Comparison of ENCODE assay signal across 34 cellular contexts in the genomic region with DNA sequence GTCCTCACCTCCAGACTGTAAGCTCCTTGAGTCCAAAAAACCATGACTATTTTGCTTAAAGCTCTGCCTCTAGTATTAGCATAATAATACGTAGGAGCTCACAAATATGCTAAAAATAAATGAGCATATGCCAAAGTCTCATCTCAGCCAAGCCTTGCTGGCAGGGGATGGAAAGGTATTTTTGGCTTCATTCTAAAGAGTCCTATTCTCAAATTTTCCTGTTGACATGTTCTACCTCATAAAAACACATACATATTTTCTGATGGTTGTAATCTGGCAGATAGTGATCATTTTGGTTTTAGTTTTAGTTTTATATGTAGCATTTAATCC. TPM values are rescaled to one million over a fixed set of nuclear protein-coding genes. Genes with fewer than 3 reads are reported as not detected.
"Had no signal": no experiment of that assay in that cellular context is flagged by ENCODE, and none has a peak within 500 bp of the region (broad histone marks: within the 10 kb centered on the region; RNA-seq: fewer than 3 reads in every experiment).

No MANE protein-coding gene starts in this region.

- H3K4me3 ChIP-seq: adrenal gland, body of pancreas, breast epithelium had no signal

- H3K4me1 ChIP-seq: body of pancreas, breast epithelium had no signal

- H3K27me3 ChIP-seq: adrenal gland, body of pancreas, brain microvascular endothelial cell, breast epithelium had no signal

- H3K27ac ChIP-seq: adrenal gland, body of pancreas, brain microvascular endothelial cell, breast epithelium, VCaP had no signal

- FAIRE-seq: astrocyte, TTC549 had no signal

- H3K9me3 ChIP-seq: adrenal gland, body of pancreas, breast epithelium had no signal

- H3K36me3 ChIP-seq: adrenal gland, brain microvascular endothelial cell, breast epithelium had no signal

- ATAC-seq: activated CD8-positive, alpha-beta T cell treated with anti-CD3 and anti-CD28 coated beads for 36 hours; activated naive CD4-positive, alpha-beta T cell treated with anti-CD3 and anti-CD28 coated beads, Interleukin-2, amount 50 U/mL, for 72 hours; activated T-cell treated with anti-CD3 and anti-CD28 coated beads, Interleukin-2, amount 50 U/mL, for 4 hours; activated T-cell treated with anti-CD3 and anti-CD28 coated beads, Interleukin-2, amount 50 U/mL, for 72 hours; activated T-helper 17 cell treated with anti-CD3 and anti-CD28 coated beads, Interleukin-2, amount 50 U/mL, for 72 hours; body of pancreas had no signal

- DNase-seq: activated B cell treated with CpG ODN at 0.5 μM for 24 hours; activated CD4-positive, alpha-beta memory T cell treated with anti-CD3 and anti-CD28 coated beads for 36 hours; activated CD4-positive, alpha-beta T cell treated with anti-CD3 and anti-CD28 coated beads for 4 hours; activated CD4-positive, alpha-beta T cell treated with anti-CD3 and anti-CD28 coated beads, Interleukin-2, amount 10 ng/mL, durations not matched to agents 24 days and 14 days; activated CD4-positive, alpha-beta T cell treated with anti-CD3 and anti-CD28 coated beads, Interleukin-2, amount 50 U/mL, for 1 hour; activated CD4-positive, alpha-beta T cell treated with anti-CD3 and anti-CD28 coated beads, Interleukin-2, amount 50 U/mL, for 4 hours; activated CD4-positive, CD25-positive, alpha-beta regulatory T cell treated with anti-CD3 and anti-CD28 coated beads, Interleukin-2, amount 50 U/mL, for 72 hours; activated CD8-positive, alpha-beta memory T cell treated with anti-CD3 and anti-CD28 coated beads, Interleukin-2, amount 50 U/mL, for 4 hours; activated CD8-positive, alpha-beta T cell treated with anti-CD3 and anti-CD28 coated beads for 36 hours; activated effector memory CD4-positive, alpha-beta T cell treated with anti-CD3 and anti-CD28 coated beads, Interleukin-2, amount 50 U/mL, for 16 hours; activated gamma-delta T cell treated with Interleukin-2 at 50 U/mL for 16 hours; activated naive CD4-positive, alpha-beta T cell; activated naive CD4-positive, alpha-beta T cell treated with anti-CD3 and anti-CD28 coated beads for 36 hours; activated naive CD4-positive, alpha-beta T cell treated with anti-CD3 and anti-CD28 coated beads, Interleukin-2, amount 50 U/mL, for 16 hours; activated naive CD8-positive, alpha-beta T cell treated with anti-CD3 and anti-CD28 coated beads for 36 hours; activated T-cell treated with anti-CD3 and anti-CD28 coated beads for 4 hours; activated T-cell treated with anti-CD3 and anti-CD28 coated beads, Interleukin-2, amount 50 U/mL, for 1 hour; activated T-cell treated with anti-CD3 and anti-CD28 coated beads, Interleukin-2, amount 50 U/mL, for 4 hours; activated T-cell treated with anti-CD3 and anti-CD28 coated beads, Interleukin-2, amount 50 U/mL, for 72 hours; adrenal gland; amniotic stem cell; aorta; body of pancreas; brain microvascular endothelial cell; T-helper 1 cell; T-helper 2 cell; T-helper 9 cell had no signal

RNA-seq across cellular contexts. Expression of a gene that starts 55.6 kb away (rescaled TPM):
- total RNA-seq: chondrocyte had no signal
